27 cellular contexts compared by ENCODE assay signal in the genomic region with DNA sequence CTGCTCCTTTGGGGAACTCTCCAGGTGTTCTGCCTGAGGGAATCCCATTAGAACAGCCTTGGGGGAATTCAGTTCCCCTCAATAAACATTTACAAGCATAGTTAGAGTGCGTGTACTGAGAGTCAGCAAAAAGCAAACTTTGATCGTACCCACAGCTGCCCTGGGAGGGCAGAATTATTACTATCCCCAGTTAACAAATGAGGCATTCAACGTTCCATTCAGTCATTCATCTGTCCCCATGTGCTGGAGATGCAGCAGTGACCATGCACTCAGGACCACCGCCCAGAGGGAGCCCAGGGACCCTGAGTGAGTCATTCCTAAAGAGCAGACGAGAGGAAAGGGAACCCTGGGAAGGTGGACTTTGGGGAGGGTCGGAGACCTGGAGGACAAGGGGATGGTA. TPM values are rescaled to one million over a fixed set of nuclear protein-coding genes. Genes with fewer than 3 reads are reported as not detected.
A peak's percentile ranks its signal among the peaks of the same experiment; 100 is the strongest.
DNase-seq lines count a peak whose midpoint lies in the region; ATAC-seq and TF ChIP-seq lines count a peak whose summit lies in the region.
"Had no signal": no experiment of that assay in that cellular context is flagged by ENCODE, and none has a peak within 500 bp of the region (broad histone marks: within the 10 kb centered on the region; RNA-seq: fewer than 3 reads in every experiment).

No MANE protein-coding gene starts in this region.

- peaks cover 46% of the 10 kb centered on the region for H3K4me1 ChIP-seq in neural progenitor cell
- H3K4me1 ChIP-seq in osteoblast (ENCODE audit: insufficient read depth, low read length) = no peaks in the 10 kb centered on the region
- H3K4me1 ChIP-seq: A549; BLaER1 treated with 17β-estradiol and CSF1 and Interleukin-3, amounts not matched to agents 10 nM and 100 nM had no signal

- no peaks in the 10 kb centered on the region for H3K9me3 ChIP-seq in neural progenitor cell (ENCODE audit: low read depth)
- no peaks in the 10 kb centered on the region for H3K9me3 ChIP-seq in osteoblast (ENCODE audit: low read depth, low read length)
- H3K9me3 ChIP-seq: A549 had no signal

- TF ChIP-seq CTCF in neural progenitor cell (IDR thresholded peaks at IDR 0.05) (no peak), osteoblast (IDR thresholded peaks at IDR 0.05; ENCODE audit: extremely low read depth, low read depth, low read length) (no peak)

- H3K9me3 Mint-ChIP-seq in activated naive CD4-positive, alpha-beta T cell treated with anti-CD3 and anti-CD28 coated beads, Interleukin-2, amount 50 U/mL, for 24 hours = no peaks in the 10 kb centered on the region
- H3K9me3 Mint-ChIP-seq in neural progenitor cell = no peaks in the 10 kb centered on the region
- H3K9me3 Mint-ChIP-seq: CD4-positive, alpha-beta T cell; CD8-positive, alpha-beta T cell had no signal

- H3K4me2 ChIP-seq in neural progenitor cell = no peak overlapping the region
- no peak overlapping the region for H3K4me2 ChIP-seq in osteoblast (ENCODE audit: insufficient read depth, low read length)
- H3K4me2 ChIP-seq: A549; BLaER1 treated with 17β-estradiol and CSF1 and Interleukin-3, amounts not matched to agents 10 nM and 100 nM had no signal

- H3K4me3 Mint-ChIP-seq in activated naive CD4-positive, alpha-beta T cell treated with anti-CD3 and anti-CD28 coated beads, Interleukin-2, amount 50 U/mL, for 24 hours = no peak overlapping the region
- no peak overlapping the region for H3K4me3 Mint-ChIP-seq in neural progenitor cell
- H3K4me3 Mint-ChIP-seq: B cell; CD4-positive, alpha-beta T cell; CD8-positive, alpha-beta T cell had no signal

- peaks cover 32% of the 10 kb centered on the region for H3F3A ChIP-seq in neural progenitor cell (ENCODE audit: low read depth)

- H3K4me3 ChIP-seq in neural progenitor cell (no peak overlapping the region), osteoblast (ENCODE audit: insufficient read depth, low read length) (no peak overlapping the region)
- H3K4me3 ChIP-seq: A549; BLaER1 treated with 17β-estradiol and CSF1 and Interleukin-3, amounts not matched to agents 10 nM and 100 nM; GM12878 had no signal

- H3K27ac ChIP-seq in neural progenitor cell = no peak overlapping the region
- no peak overlapping the region for H3K27ac ChIP-seq in osteoblast (ENCODE audit: low read depth, low read length)
- H3K27ac ChIP-seq: 22Rv1; A549; BLaER1 treated with 17β-estradiol and CSF1 and Interleukin-3, amounts not matched to agents 10 nM and 100 nM; C4-2B had no signal

- no peaks in the 10 kb centered on the region for H3K36me3 Mint-ChIP-seq in activated naive CD4-positive, alpha-beta T cell treated with anti-CD3 and anti-CD28 coated beads, Interleukin-2, amount 50 U/mL, for 24 hours
- H3K36me3 Mint-ChIP-seq in neural progenitor cell = no peaks in the 10 kb centered on the region
- H3K36me3 Mint-ChIP-seq: CD8-positive, alpha-beta T cell had no signal

- no peaks in the 10 kb centered on the region for H3K27me3 ChIP-seq in neural progenitor cell
- no peaks in the 10 kb centered on the region for H3K27me3 ChIP-seq in osteoblast (ENCODE audit: insufficient read depth, low read length)
- H3K27me3 ChIP-seq: BLaER1 treated with 17β-estradiol and CSF1 and Interleukin-3, amounts not matched to agents 10 nM and 100 nM had no signal

- H3K27me3 Mint-ChIP-seq in activated naive CD4-positive, alpha-beta T cell treated with anti-CD3 and anti-CD28 coated beads, Interleukin-2, amount 50 U/mL, for 24 hours = no peaks in the 10 kb centered on the region
- peaks cover 7% of the 10 kb centered on the region for H3K27me3 Mint-ChIP-seq in neural progenitor cell (ENCODE audit: insufficient read depth, low read depth)
- H3K27me3 Mint-ChIP-seq: CD4-positive, alpha-beta T cell had no signal

- no peaks in the 10 kb centered on the region for H3K36me3 ChIP-seq in neural progenitor cell
- H3K36me3 ChIP-seq in osteoblast (ENCODE audit: insufficient read depth, low read length) = no peaks in the 10 kb centered on the region
- H3K36me3 ChIP-seq: BLaER1 treated with 17β-estradiol and CSF1 and Interleukin-3, amounts not matched to agents 10 nM and 100 nM had no signal

- DNase-seq in DMS79 treated with DMSO at 0.1 percent for 48 hours (lab: John Stamatoyannopoulos, UW) (peak; percentile 15), DMS79 (lab: John Stamatoyannopoulos, UW) (no peak), neural progenitor cell (ENCODE audit: low spot score) (no peak), osteoblast (ENCODE audit: insufficient read length, low spot score, missing footprints) (peak; percentile 73)
- DNase-seq in activated naive CD4-positive, alpha-beta T cell (lab: John Stamatoyannopoulos, UW) = no peak
- DNase-seq: AML-193; CD4-positive, alpha-beta T cell; CD8-positive, alpha-beta T cell; COR-L47; DMS 273 treated with DMSO at 0.1 percent for 48 hours; DMS153; DMS53; DND-41; EL; GDM1 had no signal

- peak overlapping the region; percentile 12 for H3K27ac Mint-ChIP-seq in activated naive CD4-positive, alpha-beta T cell treated with anti-CD3 and anti-CD28 coated beads, Interleukin-2, amount 50 U/mL, for 24 hours
- H3K27ac Mint-ChIP-seq in neural progenitor cell = peak overlapping the region; percentile 74
- H3K27ac Mint-ChIP-seq: B cell; CD4-positive, alpha-beta T cell; CD8-positive, alpha-beta T cell had no signal

- no peaks in the 10 kb centered on the region for H3K4me1 Mint-ChIP-seq in activated naive CD4-positive, alpha-beta T cell treated with anti-CD3 and anti-CD28 coated beads, Interleukin-2, amount 50 U/mL, for 24 hours
- H3K4me1 Mint-ChIP-seq in neural progenitor cell = peaks cover 47% of the 10 kb centered on the region
- H3K4me1 Mint-ChIP-seq: B cell had no signal

- no peaks in the 10 kb centered on the region for H3K79me2 ChIP-seq in neural progenitor cell (ENCODE audit: low read depth)
- no peaks in the 10 kb centered on the region for H3K79me2 ChIP-seq in osteoblast (ENCODE audit: insufficient read depth, low read length)

- H2AFZ ChIP-seq in neural progenitor cell (replicated peaks) = peak overlapping the region; percentile 34
- no peak overlapping the region for H2AFZ ChIP-seq in osteoblast (ENCODE audit: low read length)

- H4K20me1 ChIP-seq in neural progenitor cell (ENCODE audit: low read depth) = no peaks in the 10 kb centered on the region
- H4K20me1 ChIP-seq in osteoblast (ENCODE audit: insufficient read depth, low read length) = no peaks in the 10 kb centered on the region
- H4K20me1 ChIP-seq: BLaER1 treated with 17β-estradiol and CSF1 and Interleukin-3, amounts not matched to agents 10 nM and 100 nM had no signal

- no peak overlapping the region for H3K9ac ChIP-seq in neural progenitor cell
- H3K9ac ChIP-seq: BLaER1 treated with 17β-estradiol and CSF1 and Interleukin-3, amounts not matched to agents 10 nM and 100 nM had no signal

- ATAC-seq in GM18858 (IDR thresholded peaks at IDR 0.05; ENCODE audit: unreplicated experiment) = no peak
- ATAC-seq in HG03342 (IDR thresholded peaks at IDR 0.05; ENCODE audit: unreplicated experiment) = no peak
- ATAC-seq: A549; CD8-positive, alpha-beta T cell; GM12878 had no signal

RNA-seq across cellular contexts. Expression of a gene that starts 19.1 kb away (rescaled TPM):
- total RNA-seq in neural progenitor cell (ENCODE audit: low replicate concordance) (0.75 and 0.84 TPM in 2 replicates), osteoblast (6.2 and 8.0 TPM in 2 replicates)

RNA-seq across cellular contexts. Expression of a gene that starts 47.3 kb away (rescaled TPM):
- 33.6 and 49.6 TPM in 2 replicates for total RNA-seq in neural progenitor cell (ENCODE audit: low replicate concordance)
- 17.0 and 18.3 TPM in 2 replicates for total RNA-seq in osteoblast

RNA-seq across cellular contexts. Expression of a gene that starts 47.5 kb away (rescaled TPM):
- 1.7 and 3.7 TPM in 2 replicates for total RNA-seq in neural progenitor cell (ENCODE audit: low replicate concordance)
- 0.36 TPM in 1 of 2 replicates, not detected in the other for total RNA-seq in osteoblast
- total RNA-seq: A172; B cell; CD4-positive, alpha-beta T cell; CD8-positive, alpha-beta T cell; Daoy; G401; GM12878 had no signal

Comparison
In these comparisons a context has a peak if more than half of its experiments do, and no peak if none do; other contexts are left out.
1. DNase-seq: peak in DMS79 treated with DMSO at 0.1 percent for 48 hours (single experiment) and osteoblast (single experiment); none in DMS79 (single experiment), activated naive CD4-positive, alpha-beta T cell (0 of 4) and neural progenitor cell (single experiment).